ENCODE assay signal across 17 cellular contexts in the genomic region with DNA sequence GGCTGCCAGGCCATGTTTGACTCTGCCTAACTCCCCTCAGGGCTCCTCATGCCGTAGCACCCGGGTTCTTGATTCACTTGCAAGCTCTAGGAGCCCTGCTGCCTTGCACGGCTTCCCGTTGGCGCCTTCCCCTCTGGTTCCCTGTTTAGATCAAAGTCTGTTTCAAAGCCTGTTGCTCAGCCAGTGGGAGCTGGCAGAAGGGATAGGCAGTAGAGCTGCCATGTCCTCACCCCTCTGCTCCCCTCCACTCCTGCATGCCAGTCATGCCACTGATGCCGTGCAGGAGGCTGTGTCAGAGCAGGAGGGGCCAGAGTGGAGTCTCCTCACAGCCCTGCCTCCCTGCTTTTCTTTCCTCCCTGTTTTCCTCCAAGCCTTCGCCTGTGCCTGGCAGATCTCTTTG. TPM values are rescaled to one million over a fixed set of nuclear protein-coding genes. Genes with fewer than 3 reads are reported as not detected.
DNase-seq lines count a peak whose midpoint lies in the region; ATAC-seq, FAIRE-seq and TF ChIP-seq lines count a peak whose summit lies in the region.
"Had no signal": no experiment of that assay in that cellular context is flagged by ENCODE, and none has a peak within 500 bp of the region (broad histone marks: within the 10 kb centered on the region; RNA-seq: fewer than 3 reads in every experiment).

No MANE protein-coding gene starts in this region.

- H3K4me3 ChIP-seq in astrocyte (ENCODE audit: insufficient read depth, low read depth, low read length) (no peak overlapping the region), right cardiac atrium (ENCODE audit: low read length) (no peak overlapping the region), psoas muscle (no peak overlapping the region)
- H3K4me3 ChIP-seq: SJSA1 had no signal

- H3K36me3 ChIP-seq in astrocyte (ENCODE audit: insufficient read depth, low read length) (peaks cover 3% of the 10 kb centered on the region), psoas muscle (ENCODE audit: insufficient read depth in 1 of 2, low read depth in 1 of 2) (no peaks in the 10 kb centered on the region)
- H3K36me3 ChIP-seq: SJSA1 had no signal

- no peak for TF ChIP-seq CTCF in astrocyte (IDR thresholded peaks at IDR 0.05; ENCODE audit: insufficient read depth, low read depth, low read length)
- no peak for TF ChIP-seq CTCF in psoas muscle (IDR thresholded peaks at IDR 0.05)
- TF ChIP-seq CTCF in endothelial cell (IDR thresholded peaks at IDR 0.05; ENCODE audit: unreplicated experiment): no peak

- peaks cover 3% of the 10 kb centered on the region for H3K4me1 ChIP-seq in astrocyte (ENCODE audit: insufficient read depth, low read length)
- H3K4me1 ChIP-seq in right cardiac atrium (ENCODE audit: control insufficient read depth, insufficient read depth, low read length): peaks cover 10% of the 10 kb centered on the region
- H3K4me1 ChIP-seq in psoas muscle: peaks cover 5% of the 10 kb centered on the region
- H3K4me1 ChIP-seq: SJSA1 had no signal

- H4K20me1 ChIP-seq in astrocyte (ENCODE audit: insufficient read depth, low read length): no peaks in the 10 kb centered on the region

- ATAC-seq in right cardiac atrium (peak; percentile 67 to 74), psoas muscle (peak in 3 of 4 donors; percentile 46 to 69 (median 67)), GM18520 (IDR thresholded peaks at IDR 0.05; ENCODE audit: unreplicated experiment) (no peak)

- H3K27me3 ChIP-seq in astrocyte (ENCODE audit: insufficient read depth, low read length): no peaks in the 10 kb centered on the region
- no peaks in the 10 kb centered on the region for H3K27me3 ChIP-seq in right cardiac atrium (ENCODE audit: control insufficient read depth, insufficient read depth)
- no peaks in the 10 kb centered on the region for H3K27me3 ChIP-seq in psoas muscle (ENCODE audit: insufficient read depth in 3 of 3, low read length in 2 of 3)
- H3K27me3 ChIP-seq: SJSA1 had no signal

- H3K27ac ChIP-seq in astrocyte (ENCODE audit: low read depth, low read length): no peak overlapping the region
- peak overlapping the region; percentile 73 for H3K27ac ChIP-seq in right cardiac atrium (ENCODE audit: low read length)
- H3K27ac ChIP-seq in psoas muscle: no peak overlapping the region
- H3K27ac ChIP-seq: SJSA1 had no signal

- H3K9me3 Mint-ChIP-seq in astrocyte (ENCODE audit: unreplicated experiment) (no peaks in the 10 kb centered on the region), endothelial cell (ENCODE audit: unreplicated experiment) (no peaks in the 10 kb centered on the region)
- H3K9me3 Mint-ChIP-seq: CD4-positive, alpha-beta T cell; immature natural killer cell had no signal

- H3K9me3 ChIP-seq in astrocyte (ENCODE audit: insufficient read depth, low read depth, low read length) (no peaks in the 10 kb centered on the region), right cardiac atrium (ENCODE audit: control insufficient read depth, low read length) (no peaks in the 10 kb centered on the region), psoas muscle (no peaks in the 10 kb centered on the region)

- no peak for FAIRE-seq in astrocyte (lab: Jason Lieb, UNC)
- FAIRE-seq: HTR-8/SVneo had no signal

- H3K4me3 Mint-ChIP-seq in astrocyte (ENCODE audit: unreplicated experiment): no peak overlapping the region
- no peak overlapping the region for H3K4me3 Mint-ChIP-seq in endothelial cell (ENCODE audit: unreplicated experiment)
- H3K4me3 Mint-ChIP-seq: CD4-positive, alpha-beta T cell; immature natural killer cell had no signal

- no peak overlapping the region for H3K4me2 ChIP-seq in astrocyte (ENCODE audit: low read length)

- DNase-seq in GM04503 (ENCODE audit: low read depth): peak; percentile 21
- peak; percentile 20 for DNase-seq in astrocyte (ENCODE audit: low read depth)
- DNase-seq in right cardiac atrium: peak in 2 of 3 donors; percentile 53 to 55
- no peak for DNase-seq in psoas muscle
- no peak for DNase-seq in COLO829 (ENCODE audit: low spot score)
- no peak for DNase-seq in endothelial cell (ENCODE audit: low spot score)
- DNase-seq in epidermal melanocyte (ENCODE audit: insufficient read length, low spot score): no peak
- DNase-seq: activated CD4-positive, CD25-positive, alpha-beta regulatory T cell; CD4-positive, alpha-beta T cell; immature natural killer cell; NCI-H146; NCI-H774; stimulated activated CD4-positive, alpha-beta T cell treated with anti-CD3 and anti-CD28 coated beads, Interleukin-1b, Interleukin-23, amount 100 ng/mL, for 48 hours had no signal

- intact Hi-C loops in right cardiac atrium (cut with DNase I) (loop anchor here in 1 of 4 donors (5.0 kb wide), 1 partner anchor 65 kb away; no protein-coding TSS in a partner anchor), psoas muscle (cut with DNase I) (no loop called here)

- H3K27ac Mint-ChIP-seq in astrocyte (ENCODE audit: unreplicated experiment) (peak overlapping the region; percentile 80), endothelial cell (ENCODE audit: unreplicated experiment) (no peak overlapping the region)
- H3K27ac Mint-ChIP-seq: CD4-positive, alpha-beta T cell; immature natural killer cell had no signal

- H3K36me3 Mint-ChIP-seq in astrocyte (ENCODE audit: low read depth, unreplicated experiment): peaks cover 44% of the 10 kb centered on the region
- peaks cover 18% of the 10 kb centered on the region for H3K36me3 Mint-ChIP-seq in endothelial cell (ENCODE audit: low read depth, unreplicated experiment)
- H3K36me3 Mint-ChIP-seq: immature natural killer cell had no signal

- WGBS in right cardiac atrium: 59% methylated on average over 7 of the region's 7 CpGs
- 26 to 50% (median 43%) methylated on average over 7 of the region's 7 CpGs for WGBS in psoas muscle, 3 donors

- no peaks in the 10 kb centered on the region for H3K27me3 Mint-ChIP-seq in astrocyte (ENCODE audit: low read depth, unreplicated experiment)
- peaks cover 14% of the 10 kb centered on the region for H3K27me3 Mint-ChIP-seq in endothelial cell (ENCODE audit: unreplicated experiment)
- H3K27me3 Mint-ChIP-seq: CD4-positive, alpha-beta T cell had no signal

- H2AFZ ChIP-seq in astrocyte (ENCODE audit: low read depth, low read length): no peak overlapping the region

- H3K9ac ChIP-seq in astrocyte (ENCODE audit: low read length): no peak overlapping the region

- H3K79me2 ChIP-seq in astrocyte (ENCODE audit: insufficient read depth, low read length): no peaks in the 10 kb centered on the region

- H3K4me1 Mint-ChIP-seq in astrocyte (ENCODE audit: low read depth, unreplicated experiment) (peaks cover 29% of the 10 kb centered on the region), endothelial cell (ENCODE audit: unreplicated experiment) (peaks cover 27% of the 10 kb centered on the region)
- H3K4me1 Mint-ChIP-seq: immature natural killer cell had no signal

RNA-seq across cellular contexts. Expression of a gene that starts 26.5 kb away (rescaled TPM):
- total RNA-seq in astrocyte: not detected in 2 replicates
- 10 to 100 TPM in 3 of 4 donors, under 1 TPM in 1; 0.82 to 50.8 (median 21.4) TPM for total RNA-seq in right cardiac atrium
- 18.5 TPM for polyA plus RNA-seq in right cardiac atrium
- 10 to 100 TPM in 2 of 4 donors, 1 to 10 TPM in 2; 1.7 to 55.2 (median 17.5) TPM for total RNA-seq in psoas muscle
- 10 to 100 TPM in 2 of 3 donors, under 1 TPM in 1; 0.10 to 14.4 (median 14.1) TPM for polyA plus RNA-seq in psoas muscle
- not detected for total RNA-seq in endothelial cell (ENCODE audit: unreplicated experiment)
- total RNA-seq: CD4-positive, alpha-beta T cell; epithelial cell of proximal tubule; SJSA1 had no signal
- polyA plus RNA-seq: immature natural killer cell had no signal

RNA-seq across cellular contexts. Expression of a gene that starts 30.5 kb away (rescaled TPM):
- 371 and 509 TPM in 2 replicates for total RNA-seq in astrocyte
- total RNA-seq in right cardiac atrium: 10 to 100 TPM; 18.1 to 43.1 (median 20.5) TPM
- polyA plus RNA-seq in right cardiac atrium: 11.9 TPM
- total RNA-seq in psoas muscle: 1 to 10 TPM; 1.3 to 5.1 (median 3.6) TPM
- 1 to 10 TPM; 1.4 to 3.1 (median 2.7) TPM for polyA plus RNA-seq in psoas muscle
- total RNA-seq in endothelial cell (ENCODE audit: unreplicated experiment): 137 TPM

Comparison
In these comparisons a context has a peak if more than half of its experiments do, and no peak if none do; other contexts are left out.
1. DNase-seq: peak in GM04503 (single experiment), astrocyte (single experiment) and right cardiac atrium (2 of 3); none in psoas muscle (0 of 2), COLO829 (single experiment), endothelial cell (single experiment) and epidermal melanocyte (single experiment).